In genomic region chr9:128881627-128881883, GRCh38 we compare ENCODE assay signal across 8 cellular contexts. TPM values are rescaled to one million over a fixed set of nuclear protein-coding genes. Genes with fewer than 3 reads are reported as not detected.
A peak's percentile ranks its signal among the peaks of the same experiment; 100 is the strongest.
DNase-seq lines count a peak whose midpoint lies in the region; ATAC-seq and TF ChIP-seq lines count a peak whose summit lies in the region.

No MANE protein-coding gene starts in this region.

- H3K27ac ChIP-seq in SU-DHL-6 (ENCODE audit: low read depth, low read length), result peak overlapping the region; percentile 97
- peak overlapping the region in 3 of 4 donors; percentile 97 to 100 (median 97) for H3K27ac ChIP-seq in gastroesophageal sphincter
- H3K27ac ChIP-seq in sigmoid colon, result peak overlapping the region; percentile 99

- H3K4me2 ChIP-seq in SU-DHL-6 (ENCODE audit: low read depth, low read length, poor library complexity, severe bottlenecking), result peak overlapping the region; percentile 87

- TF ChIP-seq CTCF in SU-DHL-6 (IDR thresholded peaks at IDR 0.05; ENCODE audit: insufficient read depth, low read length, poor library complexity, severe bottlenecking) (no peak), gastroesophageal sphincter (IDR thresholded peaks at IDR 0.05) (no peak), sigmoid colon (IDR thresholded peaks at IDR 0.05) (no peak)

- peak overlapping the region; percentile 97 for H3K9ac ChIP-seq in SU-DHL-6 (ENCODE audit: low read length)

- H2AFZ ChIP-seq in SU-DHL-6 (ENCODE audit: low read depth, low read length, severe bottlenecking), result no peak overlapping the region

- WGBS in gastroesophageal sphincter (ENCODE audit: low coverage in 1 of 2), 2 donors, result no CpG with 5 or more reads among the region's 20 CpGs
- WGBS in sigmoid colon, 2 donors, result 0% methylated on average over 20 of the region's 20 CpGs

- peak overlapping the region; percentile 88 for H3K4me3 ChIP-seq in SU-DHL-6 (ENCODE audit: insufficient read depth, low read length, poor library complexity, severe bottlenecking)
- H3K4me3 ChIP-seq in gastroesophageal sphincter, result peak overlapping the region; percentile 64 to 87
- peak overlapping the region; percentile 75 to 99 (median 96) for H3K4me3 ChIP-seq in sigmoid colon

- no peaks in the 10 kb centered on the region for H3K9me2 ChIP-seq in SU-DHL-6 (replicated peaks; ENCODE audit: insufficient read depth, low read length)

- H3K27me3 ChIP-seq in SU-DHL-6 (ENCODE audit: low read length), result no peaks in the 10 kb centered on the region
- no peaks in the 10 kb centered on the region for H3K27me3 ChIP-seq in gastroesophageal sphincter
- H3K27me3 ChIP-seq in sigmoid colon, result no peaks in the 10 kb centered on the region

- intact Hi-C loops in sigmoid colon (cut with DNase I), result loop anchor here (2.0 to 5.0 kb wide), 2 partner anchors 41 to 146 kb away; partner anchors contain the start of gene SH3GLB2

- peaks cover 79% of the 10 kb centered on the region for H3K79me2 ChIP-seq in SU-DHL-6 (ENCODE audit: insufficient read depth, low read length)

- TF ChIP-seq EP300 in gastroesophageal sphincter (IDR thresholded peaks at IDR 0.05), result no peak
- TF ChIP-seq EP300 in sigmoid colon (IDR thresholded peaks at IDR 0.05), result no peak

- H3K9me3 ChIP-seq in SU-DHL-6 (ENCODE audit: insufficient read depth, low read length) (no peaks in the 10 kb centered on the region), gastroesophageal sphincter (no peaks in the 10 kb centered on the region), sigmoid colon (no peaks in the 10 kb centered on the region)

- H3K36me3 ChIP-seq in SU-DHL-6 (ENCODE audit: low read length) (no peaks in the 10 kb centered on the region), gastroesophageal sphincter (peaks cover 0 to 20% of the 10 kb centered on the region in 2 donors), sigmoid colon (peaks cover 0 to 10% (median 3%) of the 10 kb centered on the region in 4 donors)

- peak; percentile 23 for ATAC-seq in GM19023 (IDR thresholded peaks at IDR 0.05; ENCODE audit: unreplicated experiment)
- ATAC-seq in gastroesophageal sphincter, result peak; percentile 29

- TF ChIP-seq POLR2A in gastroesophageal sphincter (IDR thresholded peaks at IDR 0.05) (no peak), sigmoid colon (IDR thresholded peaks at IDR 0.05) (no peak)

- no peaks in the 10 kb centered on the region for H4K20me1 ChIP-seq in SU-DHL-6 (ENCODE audit: low read depth, low read length)

- DNase-seq in sigmoid colon (no peak), amygdala (lab: John Stamatoyannopoulos, UW) (no peak), cortex of kidney (lab: John Stamatoyannopoulos, UW) (no peak), D341Med (ENCODE audit: low spot score) (no peak), iPS-NIHi11 (ENCODE audit: low spot score) (no peak)

- peaks cover 20% of the 10 kb centered on the region for H3F3A ChIP-seq in SU-DHL-6 (ENCODE audit: insufficient read depth)

- H3K4me1 ChIP-seq in gastroesophageal sphincter, result peaks cover 0 to 62% (median 25%) of the 10 kb centered on the region in 3 donors
- peaks cover 0 to 48% (median 44%) of the 10 kb centered on the region in 4 donors for H3K4me1 ChIP-seq in sigmoid colon

RNA-seq across cellular contexts. Expression of gene KYAT1, which starts 0.2 kb away (rescaled TPM):
- total RNA-seq in gastroesophageal sphincter (1 to 10 TPM; 3.4 to 7.9 (median 4.8) TPM), sigmoid colon (1 to 10 TPM; 3.9 to 8.0 (median 5.2) TPM)
- polyA plus RNA-seq in sigmoid colon, result 1 to 10 TPM in 1 of 3 donors, under 1 TPM in 2; 0.60 to 4.5 (median 0.92) TPM

RNA-seq across cellular contexts. Expression of gene LRRC8A, which starts 0.4 kb away (rescaled TPM):
- 10 to 100 TPM; 38.1 to 95.1 (median 49.9) TPM for total RNA-seq in gastroesophageal sphincter
- 10 to 100 TPM; 26.0 to 59.5 (median 37.4) TPM for total RNA-seq in sigmoid colon
- 10 to 100 TPM in 1 of 3 donors, 1 to 10 TPM in 2; 4.8 to 25.2 (median 8.8) TPM for polyA plus RNA-seq in sigmoid colon

RNA-seq across cellular contexts. Expression of gene PHYHD1, which starts 39.2 kb away (rescaled TPM):
- total RNA-seq in gastroesophageal sphincter (10 to 100 TPM in 3 of 4 donors, 1 to 10 TPM in 1; 9.6 to 27.1 (median 25.4) TPM), sigmoid colon (10 to 100 TPM; 15.5 to 30.5 (median 20.1) TPM)
- 10 to 100 TPM in 1 of 3 donors, 1 to 10 TPM in 2; 1.6 to 13.2 (median 8.1) TPM for polyA plus RNA-seq in sigmoid colon

RNA-seq across cellular contexts. Expression of gene SPOUT1, which starts 52.0 kb away (rescaled TPM):
- total RNA-seq in gastroesophageal sphincter (10 to 100 TPM in 3 of 4 donors, 1 to 10 TPM in 1; 9.6 to 26.0 (median 21.1) TPM), sigmoid colon (10 to 100 TPM; 12.1 to 31.6 (median 25.9) TPM)
- polyA plus RNA-seq in sigmoid colon, result 10 to 100 TPM in 1 of 3 donors, 1 to 10 TPM in 2; 4.8 to 28.1 (median 5.8) TPM
